ENCODE assay signal across 28 cellular contexts in genomic region chr21:42558846-42559245, GRCh38. TPM values are rescaled to one million over a fixed set of nuclear protein-coding genes. Genes with fewer than 3 reads are reported as not detected.
DNase-seq lines count a peak whose midpoint lies in the region; ATAC-seq and TF ChIP-seq lines count a peak whose summit lies in the region.
"Had no signal": no experiment of that assay in that cellular context is flagged by ENCODE, and none has a peak within 500 bp of the region (broad histone marks: within the 10 kb centered on the region; RNA-seq: fewer than 3 reads in every experiment).

No MANE protein-coding gene starts in this region.

- H3K9ac ChIP-seq in BLaER1 treated with 17β-estradiol and CSF1 and Interleukin-3, amounts not matched to agents 10 nM and 100 nM = no peak overlapping the region
- no peak overlapping the region for H3K9ac ChIP-seq in Karpas-422 (ENCODE audit: low read length)

- peaks cover 0 to 29% (median 8%) of the 10 kb centered on the region in 11 experiments; a peak in 10 of 22 replicates for H4K20me1 ChIP-seq in BLaER1 treated with 17β-estradiol and CSF1 and Interleukin-3, amounts not matched to agents 10 nM and 100 nM
- no peaks in the 10 kb centered on the region for H4K20me1 ChIP-seq in Karpas-422 (ENCODE audit: insufficient read depth, low read depth, low read length)

- no peaks in the 10 kb centered on the region for H3K9me2 ChIP-seq in Karpas-422 (replicated peaks; ENCODE audit: insufficient read depth, low read length)

- H3K4me3 ChIP-seq in BLaER1 treated with 17β-estradiol and CSF1 and Interleukin-3, amounts not matched to agents 10 nM and 100 nM = no peak overlapping the region
- no peak overlapping the region for H3K4me3 ChIP-seq in kidney epithelial cell (ENCODE audit: low read depth, low read length)
- H3K4me3 ChIP-seq in Karpas-422 (ENCODE audit: low read length) = no peak overlapping the region
- H3K4me3 ChIP-seq: psoas muscle had no signal

- no peak for TF ChIP-seq CTCF in kidney epithelial cell (IDR thresholded peaks at IDR 0.05; ENCODE audit: insufficient read depth, low read length, poor library complexity, severe bottlenecking)

- H3K9me3 ChIP-seq in BLaER1 treated with 17β-estradiol and CSF1 and Interleukin-3, amounts not matched to agents 10 nM and 100 nM (replicated peaks in 1 of 11) = no peaks in the 10 kb centered on the region
- H3K9me3 ChIP-seq in Karpas-422 (ENCODE audit: low read length) = no peaks in the 10 kb centered on the region
- H3K9me3 ChIP-seq: psoas muscle had no signal

- no peak overlapping the region for H3K27ac ChIP-seq in BLaER1 treated with 17β-estradiol and CSF1 and Interleukin-3, amounts not matched to agents 10 nM and 100 nM
- H3K27ac ChIP-seq in Karpas-422 (ENCODE audit: low read length) = no peak overlapping the region
- H3K27ac ChIP-seq: C4-2B, psoas muscle had no signal

- H3K79me2 ChIP-seq in Karpas-422 (ENCODE audit: low read length) = no peaks in the 10 kb centered on the region

- H3K4me2 ChIP-seq in BLaER1 treated with 17β-estradiol and CSF1 and Interleukin-3, amounts not matched to agents 10 nM and 100 nM = peak overlapping the region in 7 of 11 experiments; percentile 19 to 47 (median 38); a peak in 12 of 22 replicates
- no peak overlapping the region for H3K4me2 ChIP-seq in Karpas-422 (ENCODE audit: low read depth, low read length, poor library complexity, severe bottlenecking)

- no peak overlapping the region for H2AFZ ChIP-seq in Karpas-422 (ENCODE audit: low read length)

- ATAC-seq in HG03108 (IDR thresholded peaks at IDR 0.05; ENCODE audit: unreplicated experiment) (no peak), GM18858 (IDR thresholded peaks at IDR 0.05; ENCODE audit: unreplicated experiment) (no peak)
- ATAC-seq: Panc1; psoas muscle; stimulated activated naive B cell treated with anti-CD40 and anti-IgM and Interleukin-4, amounts not matched to agents 10 μg/mL and 1 μg/mL and 100 μg/mL, for 72 hours had no signal

- H3K4me1 ChIP-seq in BLaER1 treated with 17β-estradiol and CSF1 and Interleukin-3, amounts not matched to agents 10 nM and 100 nM = peaks cover 29 to 95% (median 78%) of the 10 kb centered on the region in 10 experiments
- no peaks in the 10 kb centered on the region for H3K4me1 ChIP-seq in Karpas-422 (ENCODE audit: low read length)
- H3K4me1 ChIP-seq: psoas muscle had no signal

- peaks cover 0 to 14% (median 6%) of the 10 kb centered on the region in 11 experiments; a peak in 8 of 22 replicates for H3K36me3 ChIP-seq in BLaER1 treated with 17β-estradiol and CSF1 and Interleukin-3, amounts not matched to agents 10 nM and 100 nM
- H3K36me3 ChIP-seq in kidney epithelial cell (ENCODE audit: control insufficient read depth, insufficient read depth, low read length) (no peaks in the 10 kb centered on the region), Karpas-422 (ENCODE audit: insufficient read depth, low read length) (peaks cover 4% of the 10 kb centered on the region; the same call in 1 of the 2 replicates)

- peak; percentile 52 for DNase-seq in NCI-H69 (lab: John Stamatoyannopoulos, UW)
- peak; percentile 25 for DNase-seq in kidney epithelial cell (ENCODE audit: low read depth)
- peak; percentile 61 for DNase-seq in renal cortical epithelial cell (ENCODE audit: low read depth)
- no peak for DNase-seq in Karpas-422
- DNase-seq in activated CD4-positive, alpha-beta T cell treated with anti-CD3 and anti-CD28 coated beads for 48 hours = no peak
- DNase-seq: activated CD4-positive, alpha-beta T cell treated with anti-CD3 and anti-CD28 coated beads, Interleukin-2, amount 10 ng/mL, durations not matched to agents 7 days and 5 days; activated gamma-delta T cell treated with Interleukin-2 at 50 U/mL for 16 hours; activated T-cell treated with anti-CD3 and anti-CD28 coated beads, Interleukin-2, amount 50 U/mL, for 48 hours; COR-L47; erythroblast; GDM1; GOT3; immature natural killer cell; midbrain; naive B cell; NCI-H1105; NCI-H187 treated with DMSO at 0.1 percent for 48 hours; NCI-H2227 treated with DMSO at 0.1 percent for 48 hours; nucleus accumbens; psoas muscle; Right ventricle myocardium superior; stimulated activated naive B cell treated with anti-CD40 and anti-IgM and Interleukin-4, amounts not matched to agents 10 μg/mL and 1 μg/mL and 100 μg/mL, for 72 hours; substantia nigra had no signal

- peaks cover 0 to 19% (median 0%) of the 10 kb centered on the region in 11 experiments; a peak in 4 of 22 replicates for H3K27me3 ChIP-seq in BLaER1 treated with 17β-estradiol and CSF1 and Interleukin-3, amounts not matched to agents 10 nM and 100 nM
- H3K27me3 ChIP-seq in kidney epithelial cell (ENCODE audit: control insufficient read depth, insufficient read depth, low read length) (no peaks in the 10 kb centered on the region), Karpas-422 (ENCODE audit: low read length) (no peaks in the 10 kb centered on the region)

RNA-seq across cellular contexts. Expression of gene SLC37A1, which starts 45.2 kb away (rescaled TPM):
- total RNA-seq in kidney epithelial cell = 29.3 and 34.2 TPM in 2 replicates
- total RNA-seq in renal cortical epithelial cell = 15.0 and 39.6 TPM in 2 replicates
- 47.1 and 51.4 TPM in 2 replicates for total RNA-seq in Karpas-422 (2014; rRNA removed; shearing (Covaris generic); ENCODE audit: low replicate concordance)

Comparison
In these comparisons a context has a peak if more than half of its experiments do, and no peak if none do; other contexts are left out.
1. DNase-seq: peak in NCI-H69 (single experiment), kidney epithelial cell (single experiment) and renal cortical epithelial cell (single experiment); none in Karpas-422 (single experiment) and activated CD4-positive, alpha-beta T cell treated with anti-CD3 and anti-CD28 coated beads for 48 hours (single experiment).